8 cellular contexts compared by ENCODE assay signal in genomic region chr5:132369012-132369470, GRCh38. TPM values are rescaled to one million over a fixed set of nuclear protein-coding genes. Genes with fewer than 3 reads are reported as not detected.
DNase-seq lines count a peak whose midpoint lies in the region; ATAC-seq, FAIRE-seq and TF ChIP-seq lines count a peak whose summit lies in the region.

No MANE protein-coding gene starts in this region.

- H3K4me1 ChIP-seq in KMS-11 (ENCODE audit: low read depth, poor library complexity, severe bottlenecking) (peaks cover 32% of the 10 kb centered on the region), mucosa of rectum (ENCODE audit: control insufficient read depth in 2 of 2, insufficient read depth in 2 of 2, low read length in 2 of 2) (peaks cover 21 to 26% of the 10 kb centered on the region in 2 donors)

- peak overlapping the region; percentile 43; the same call in 1 of the 2 replicates for H3K27ac ChIP-seq in KMS-11
- peak overlapping the region; percentile 88 to 92 for H3K27ac ChIP-seq in mucosa of rectum (ENCODE audit: low read depth in 2 of 2, low read length in 2 of 2)

- peak overlapping the region; percentile 84 for H3K4me2 ChIP-seq in KMS-11

- H3K79me2 ChIP-seq in KMS-11 (ENCODE audit: insufficient read depth, low read depth): no peaks in the 10 kb centered on the region

- H3K4me3 ChIP-seq in GM12864 (ENCODE audit: low read depth, low read length): peak overlapping the region; percentile 72
- H3K4me3 ChIP-seq in KMS-11 (IDR thresholded peaks at IDR 0.05; ENCODE audit: insufficient read depth, low read depth, low read length): no peak overlapping the region
- H3K4me3 ChIP-seq in bronchial epithelial cell (ENCODE audit: low read depth, low read length): peak overlapping the region; percentile 89
- H3K4me3 ChIP-seq in mucosa of rectum (ENCODE audit: low read length in 2 of 2): peak overlapping the region; percentile 78 to 94

- no peaks in the 10 kb centered on the region for H4K20me1 ChIP-seq in KMS-11 (ENCODE audit: insufficient read depth)

- H3K9ac ChIP-seq in KMS-11 (peak overlapping the region; percentile 65; the same call in 1 of the 2 replicates), mucosa of rectum (ENCODE audit: low read depth in 1 of 2, low read length in 2 of 2) (peak overlapping the region; percentile 92 to 95)

- no peaks in the 10 kb centered on the region for H3K9me3 ChIP-seq in mucosa of rectum (ENCODE audit: control insufficient read depth in 2 of 2, low read length in 2 of 2)

- TF ChIP-seq CTCF in GM12864 (IDR thresholded peaks at IDR 0.05; ENCODE audit: low read depth, low read length, missing control alignments) (no peak), KMS-11 (conservative IDR thresholded peaks at IDR 0.05; ENCODE audit: low read depth, low read length) (no peak), bronchial epithelial cell (IDR thresholded peaks at IDR 0.05; ENCODE audit: insufficient read depth, low read length, severe bottlenecking) (no peak)

- FAIRE-seq in bronchial epithelial cell (lab: Jason Lieb, UNC): no peak

- H2AFZ ChIP-seq in KMS-11 (ENCODE audit: low read depth): peak overlapping the region; percentile 91

- H3K36me3 ChIP-seq in KMS-11 (ENCODE audit: insufficient read depth): no peaks in the 10 kb centered on the region
- H3K36me3 ChIP-seq in bronchial epithelial cell (ENCODE audit: control insufficient read depth, insufficient read depth, low read length): peaks cover 3% of the 10 kb centered on the region
- peaks cover 0 to 11% of the 10 kb centered on the region in 2 donors for H3K36me3 ChIP-seq in mucosa of rectum (ENCODE audit: control insufficient read depth in 2 of 2, insufficient read depth in 2 of 2, low read length in 2 of 2)

- H3K27me3 ChIP-seq in KMS-11 (ENCODE audit: insufficient read depth, low read depth) (no peaks in the 10 kb centered on the region), bronchial epithelial cell (ENCODE audit: control insufficient read depth, insufficient read depth, low read length) (no peaks in the 10 kb centered on the region), mucosa of rectum (ENCODE audit: control insufficient read depth in 2 of 2, insufficient read depth in 2 of 2, low read length in 2 of 2) (no peaks in the 10 kb centered on the region)

- DNase-seq in GM12864 (ENCODE audit: low read depth) (no peak), bronchial epithelial cell (ENCODE audit: low read depth) (no peak)
- no peak for DNase-seq in activated CD4-positive, alpha-beta T cell treated with anti-CD3 and anti-CD28 coated beads for 48 hours

- ATAC-seq in HG02885 (IDR thresholded peaks at IDR 0.05; ENCODE audit: poor library complexity, unreplicated experiment): no peak
- ATAC-seq in GM21390 (IDR thresholded peaks at IDR 0.05; ENCODE audit: unreplicated experiment): no peak
- no peak for ATAC-seq in GM21528 (IDR thresholded peaks at IDR 0.05; ENCODE audit: low FRiP score, unreplicated experiment)

RNA-seq across cellular contexts. Expression of gene SLC22A5, which starts 0.5 kb away (rescaled TPM):
- 7.1 and 9.6 TPM in 2 replicates for total RNA-seq in bronchial epithelial cell
